8 cellular contexts compared by ENCODE assay signal in genomic region chr9:91131433-91131839, GRCh38.
DNase-seq lines count a peak whose midpoint lies in the region; ATAC-seq and TF ChIP-seq lines count a peak whose summit lies in the region.

No MANE protein-coding gene starts in this region.

- no peaks in the 10 kb centered on the region for H3K36me3 ChIP-seq in CD8-positive, alpha-beta T cell (ENCODE audit: insufficient read depth, low read length)

- peaks cover 11% of the 10 kb centered on the region for H3K4me1 Mint-ChIP-seq in CD8-positive, alpha-beta T cell (ENCODE audit: low read depth)
- H3K4me1 Mint-ChIP-seq in activated CD8-positive, alpha-beta T cell treated with anti-CD3 and anti-CD28 coated beads for 36 hours (ENCODE audit: low read depth) = peaks cover 26% of the 10 kb centered on the region

- no peak for TF ChIP-seq CTCF in CD8-positive, alpha-beta T cell (IDR thresholded peaks at IDR 0.05)
- no peak for TF ChIP-seq CTCF in activated CD8-positive, alpha-beta T cell treated with anti-CD3 and anti-CD28 coated beads for 36 hours (IDR thresholded peaks at IDR 0.05)
- TF ChIP-seq CTCF in fibroblast of the aortic adventitia (IDR thresholded peaks at IDR 0.05; ENCODE audit: insufficient read depth, low read length) = no peak

- H3K4me3 ChIP-seq in CD8-positive, alpha-beta T cell (ENCODE audit: low read depth, low read length) = no peak overlapping the region
- H3K4me3 ChIP-seq in fibroblast of the aortic adventitia (ENCODE audit: low read depth, low read length) = no peak overlapping the region

- peak in 5 of 7 experiments; percentile 19 to 58 (median 39) for DNase-seq in CD8-positive, alpha-beta T cell
- peak; percentile 91 for DNase-seq in activated CD8-positive, alpha-beta T cell treated with anti-CD3 and anti-CD28 coated beads for 36 hours
- DNase-seq in fibroblast of the aortic adventitia (ENCODE audit: low read depth) (peak; percentile 96), HuH-7.5 (ENCODE audit: low spot score) (no peak), putamen (ENCODE audit: low spot score) (no peak)
- DNase-seq in stimulated activated CD8-positive, alpha-beta memory T cell treated with anti-CD3 and anti-CD28 coated beads, Interleukin-12 subunit alpha, Interleukin-12 subunit beta, amount 100 ng/mL, for 1 hour (ENCODE audit: low read depth) = peak; percentile 14

- POLR2A ChIA-PET in CD8-positive, alpha-beta T cell (lab: Charles Lee) = no interaction called here
- POLR2A ChIA-PET in activated CD8-positive, alpha-beta T cell treated with anti-CD3 and anti-CD28 coated beads for 36 hours (lab: Charles Lee) = interaction anchor here (0.7 to 3.4 kb wide), 17 partner anchors 9 to 88 kb away, joined by 3 to 39 read pairs (median 4); no protein-coding TSS in a partner anchor

- no peaks in the 10 kb centered on the region for H3K36me3 Mint-ChIP-seq in CD8-positive, alpha-beta T cell
- peaks cover 15% of the 10 kb centered on the region for H3K36me3 Mint-ChIP-seq in activated CD8-positive, alpha-beta T cell treated with anti-CD3 and anti-CD28 coated beads for 36 hours (ENCODE audit: low read depth)

- no peaks in the 10 kb centered on the region for H3K27me3 ChIP-seq in CD8-positive, alpha-beta T cell (ENCODE audit: insufficient read depth, low read length)

- H3K27ac ChIP-seq in CD8-positive, alpha-beta T cell (ENCODE audit: low read depth, low read length) = no peak overlapping the region

- CTCF ChIA-PET in CD8-positive, alpha-beta T cell (lab: Charles Lee) = interaction anchor here (0.8 kb wide), 1 partner anchor 27 kb away, joined by 3 read pairs; no protein-coding TSS in a partner anchor
- CTCF ChIA-PET in activated CD8-positive, alpha-beta T cell treated with anti-CD3 and anti-CD28 coated beads for 36 hours (lab: Charles Lee) = interaction anchor here (0.8 to 2.1 kb wide), 6 partner anchors 10 to 294 kb away, joined by 3 to 7 read pairs (median 4); no protein-coding TSS in a partner anchor

- H3K9me3 Mint-ChIP-seq in CD8-positive, alpha-beta T cell = no peaks in the 10 kb centered on the region
- H3K9me3 Mint-ChIP-seq in activated CD8-positive, alpha-beta T cell treated with anti-CD3 and anti-CD28 coated beads for 36 hours = peaks cover 2% of the 10 kb centered on the region

- H3K4me3 Mint-ChIP-seq in CD8-positive, alpha-beta T cell = no peak overlapping the region
- peak overlapping the region; percentile 21 for H3K4me3 Mint-ChIP-seq in activated CD8-positive, alpha-beta T cell treated with anti-CD3 and anti-CD28 coated beads for 36 hours

- H3K4me1 ChIP-seq in CD8-positive, alpha-beta T cell (ENCODE audit: insufficient read depth, low read length) = no peaks in the 10 kb centered on the region

- H3K9me3 ChIP-seq in CD8-positive, alpha-beta T cell (ENCODE audit: low read length) = no peaks in the 10 kb centered on the region

- intact Hi-C loops in CD8-positive, alpha-beta T cell (cut with DNase I, micrococcal nuclease) = loop anchor here in 1 of 2 experiments (5.0 kb wide), 1 partner anchor 61 kb away; no protein-coding TSS in a partner anchor
- intact Hi-C loops in activated CD8-positive, alpha-beta T cell treated with anti-CD3 and anti-CD28 coated beads for 36 hours (cut with micrococcal nuclease) = loop anchor here (1.0 kb wide), 3 partner anchors 20 to 62 kb away; no protein-coding TSS in a partner anchor

- peak; percentile 91 for ATAC-seq in CD8-positive, alpha-beta T cell
- ATAC-seq in HG03571 (IDR thresholded peaks at IDR 0.05; ENCODE audit: unreplicated experiment) (peak; percentile 71), HG03457 (IDR thresholded peaks at IDR 0.05; ENCODE audit: unreplicated experiment) (no peak)
- peak; percentile 98 for ATAC-seq in activated CD8-positive, alpha-beta T cell treated with anti-CD3 and anti-CD28 coated beads for 36 hours

- no peak overlapping the region for H3K27ac Mint-ChIP-seq in CD8-positive, alpha-beta T cell
- peak overlapping the region; percentile 95 for H3K27ac Mint-ChIP-seq in activated CD8-positive, alpha-beta T cell treated with anti-CD3 and anti-CD28 coated beads for 36 hours

- H3K27me3 Mint-ChIP-seq in CD8-positive, alpha-beta T cell (ENCODE audit: low read depth) = peaks cover 2% of the 10 kb centered on the region
- H3K27me3 Mint-ChIP-seq in activated CD8-positive, alpha-beta T cell treated with anti-CD3 and anti-CD28 coated beads for 36 hours = no peaks in the 10 kb centered on the region

Comparison
In these comparisons a context has a peak if more than half of its experiments do, and no peak if none do; other contexts are left out.
1. DNase-seq: peak in CD8-positive, alpha-beta T cell (5 of 7), activated CD8-positive, alpha-beta T cell treated with anti-CD3 and anti-CD28 coated beads for 36 hours (single experiment), fibroblast of the aortic adventitia (single experiment) and stimulated activated CD8-positive, alpha-beta memory T cell treated with anti-CD3 and anti-CD28 coated beads, Interleukin-12 subunit alpha, Interleukin-12 subunit beta, amount 100 ng/mL, for 1 hour (single experiment); none in HuH-7.5 (single experiment) and putamen (single experiment).